8 cellular contexts compared by ENCODE assay signal in genomic region chr18:9916067-9916684, GRCh38. TPM values are rescaled to one million over a fixed set of nuclear protein-coding genes. Genes with fewer than 3 reads are reported as not detected.
DNase-seq lines count a peak whose midpoint lies in the region; ATAC-seq and TF ChIP-seq lines count a peak whose summit lies in the region.

No MANE protein-coding gene starts in this region.

- H2AFZ ChIP-seq in fibroblast of lung (ENCODE audit: low read length), result no peak overlapping the region

- H3K27me3 ChIP-seq in H7 (ENCODE audit: control insufficient read depth, insufficient read depth, low read length) (no peaks in the 10 kb centered on the region), fibroblast of lung (ENCODE audit: control insufficient read depth, insufficient read depth, low read length) (no peaks in the 10 kb centered on the region)

- no peak for ATAC-seq in HG03045 (IDR thresholded peaks at IDR 0.05; ENCODE audit: unreplicated experiment)

- peak overlapping the region; percentile 70 for H3K27ac ChIP-seq in SK-N-MC
- peak overlapping the region; percentile 95 for H3K27ac ChIP-seq in fibroblast of lung (ENCODE audit: insufficient read depth, low read length)

- H3K9ac ChIP-seq in SK-N-MC (ENCODE audit: insufficient read length) (peak overlapping the region; percentile 84), fibroblast of lung (ENCODE audit: insufficient read depth, low read length) (no peak overlapping the region)

- H4K20me1 ChIP-seq in fibroblast of lung (ENCODE audit: control insufficient read depth, extremely low read depth, insufficient read depth, low read length), result peaks cover 25% of the 10 kb centered on the region

- peaks cover 10% of the 10 kb centered on the region for H3K4me1 ChIP-seq in fibroblast of lung (ENCODE audit: control insufficient read depth, extremely low read depth, insufficient read depth, low read length)

- H3K79me2 ChIP-seq in fibroblast of lung (ENCODE audit: control insufficient read depth, insufficient read depth, low read length), result peaks cover 72% of the 10 kb centered on the region

- peak overlapping the region; percentile 89 for H3K4me2 ChIP-seq in fibroblast of lung (ENCODE audit: extremely low read depth, insufficient read depth, low read length)

- H3K9me3 ChIP-seq in SK-N-MC (ENCODE audit: low read depth, low read length) (no peaks in the 10 kb centered on the region), fibroblast of lung (ENCODE audit: control insufficient read depth, insufficient read depth, low read depth, low read length) (no peaks in the 10 kb centered on the region)

- no peak for TF ChIP-seq CTCF in fibroblast of lung (conservative IDR thresholded peaks at IDR 0.05 in 1 of 2, IDR thresholded peaks at IDR 0.05 in 1 of 2; ENCODE audit: low read depth in 1 of 2, low read length in 2 of 2)

- peak; percentile 16 for DNase-seq in H7
- no peak for DNase-seq in SK-N-MC (ENCODE audit: low read depth, low spot score)
- peak in 1 of 2 donors; percentile 19 for DNase-seq in fibroblast of lung (ENCODE audit: low read depth in 2 of 2)
- no peak for DNase-seq in skeletal muscle cell (ENCODE audit: low read depth)
- no peak for DNase-seq in NCI-H128 (lab: John Stamatoyannopoulos, UW; ENCODE audit: unreplicated experiment)
- DNase-seq in A172 (ENCODE audit: low spot score), result no peak
- DNase-seq in anterior cingulate cortex (lab: John Stamatoyannopoulos, UW), result no peak

- H3K36me3 ChIP-seq in H7 (replicated peaks; ENCODE audit: control insufficient read depth, insufficient read depth, low read length), result no peaks in the 10 kb centered on the region
- H3K36me3 ChIP-seq in SK-N-MC (ENCODE audit: insufficient read depth, low read length), result no peaks in the 10 kb centered on the region
- no peaks in the 10 kb centered on the region for H3K36me3 ChIP-seq in fibroblast of lung (ENCODE audit: control insufficient read depth, insufficient read depth, low read length)

- H3K4me3 ChIP-seq in H7 (ENCODE audit: insufficient read depth, low read depth, low read length) (no peak overlapping the region), SK-N-MC (peak overlapping the region; percentile 95), fibroblast of lung (replicated peaks in 1 of 4; ENCODE audit: control extremely low read depth in 1 of 4, insufficient read depth in 1 of 4, low read depth in 3 of 4, low read length in 4 of 4) (peak overlapping the region; percentile 65 to 98 (median 84)), skeletal muscle cell (ENCODE audit: low read depth, low read length) (peak overlapping the region; percentile 84)

RNA-seq across cellular contexts. Expression of gene VAPA, which starts 2.4 kb away (rescaled TPM):
- total RNA-seq in H7 (2014; rRNA removed; shearing (Covaris generic)), result 121 and 194 TPM in 2 replicates
- 181 and 235 TPM in 2 replicates for total RNA-seq in fibroblast of lung
- 420 and 425 TPM in 2 replicates for polyA plus RNA-seq in fibroblast of lung
- polyA plus RNA-seq in fibroblast of lung (2012), result 144 and 159 TPM in 2 replicates
- 16.2 and 21.8 TPM in 2 replicates for polyA minus RNA-seq in fibroblast of lung (ENCODE audit: low replicate concordance)
- 399 and 471 TPM in 2 replicates for total RNA-seq in A172 (2014; rRNA removed; shearing (Covaris generic))

RNA-seq across cellular contexts. Expression of gene TXNDC2, which starts 30.4 kb away (rescaled TPM):
- not detected in 2 replicates for total RNA-seq in H7 (2014; rRNA removed; shearing (Covaris generic))
- total RNA-seq in fibroblast of lung, result not detected in 2 replicates
- 0.11 and 0.15 TPM in 2 replicates for polyA plus RNA-seq in fibroblast of lung
- 0.06 and 0.12 TPM in 2 replicates for polyA plus RNA-seq in fibroblast of lung (2012)
- polyA minus RNA-seq in fibroblast of lung (ENCODE audit: low replicate concordance), result not detected in 2 replicates
- total RNA-seq in A172 (2014; rRNA removed; shearing (Covaris generic)), result 0.05 and 0.26 TPM in 2 replicates
